Comparison of ENCODE assay signal across 11 cellular contexts in the genomic region with DNA sequence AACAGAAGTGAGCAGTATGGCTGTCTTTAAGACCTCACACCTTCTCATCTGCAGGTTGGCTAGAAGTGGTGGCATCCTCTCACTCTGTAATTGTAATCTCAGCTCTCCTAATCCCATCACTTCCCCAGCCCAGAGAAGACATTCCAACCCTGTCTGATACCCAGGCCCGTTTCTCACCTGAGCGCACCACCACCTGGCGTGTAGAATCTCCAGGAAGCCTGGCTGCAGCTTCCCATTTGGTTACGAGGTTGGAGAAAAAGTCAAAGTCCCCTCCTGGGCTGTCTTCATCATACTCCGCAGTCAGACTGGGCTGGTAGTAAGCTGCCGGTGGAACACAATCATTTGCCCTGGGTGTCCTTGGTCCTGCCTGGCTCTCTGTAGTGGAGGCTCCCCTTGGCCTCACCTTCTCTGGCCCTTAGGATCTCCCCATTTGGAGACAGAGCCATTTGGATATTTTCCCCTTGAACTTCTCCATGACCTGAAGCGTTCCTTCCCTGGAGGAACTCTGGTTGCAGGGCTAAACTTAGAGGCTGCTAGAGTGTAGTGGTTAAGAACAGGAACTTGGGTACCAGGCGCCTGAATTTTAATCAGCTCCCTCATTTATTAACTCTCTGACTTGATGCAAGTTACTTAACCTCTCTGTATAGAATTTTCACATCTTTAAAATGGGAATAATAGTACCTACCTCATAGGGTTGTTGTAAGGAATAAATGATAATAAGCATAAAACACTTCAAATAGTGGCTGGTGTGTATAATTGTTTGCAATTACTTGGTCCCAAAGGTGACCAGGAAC. TPM values are rescaled to one million over a fixed set of nuclear protein-coding genes. Genes with fewer than 3 reads are reported as not detected.
DNase-seq lines count a peak whose midpoint lies in the region; ATAC-seq and TF ChIP-seq lines count a peak whose summit lies in the region.
"Had no signal": no experiment of that assay in that cellular context is flagged by ENCODE, and none has a peak within 500 bp of the region (broad histone marks: within the 10 kb centered on the region; RNA-seq: fewer than 3 reads in every experiment).

No MANE protein-coding gene starts in this region.

- BruUV-seq in Caco-2 (replicated peaks; lab: Mats Ljungman, UMichigan), result no TSS peak

- peaks cover 4% of the 10 kb centered on the region for H3K36me3 ChIP-seq in Caco-2 (ENCODE audit: control insufficient read depth, insufficient read depth, low read length)
- peaks cover 48% of the 10 kb centered on the region for H3K36me3 ChIP-seq in OCI-LY3 (replicated peaks; ENCODE audit: low read depth, low read length)
- H3K36me3 ChIP-seq in breast epithelium, result no peaks in the 10 kb centered on the region

- H3K27ac Mint-ChIP-seq in Caco-2 (ENCODE audit: unreplicated experiment) (no peak overlapping the region), progenitor cell of endocrine pancreas (peak overlapping the region; percentile 35)

- H3K36me3 Mint-ChIP-seq in Caco-2 (ENCODE audit: insufficient read depth, unreplicated experiment) (peaks cover 52% of the 10 kb centered on the region), progenitor cell of endocrine pancreas (ENCODE audit: insufficient read depth) (peaks cover 14% of the 10 kb centered on the region)

- H3K79me2 ChIP-seq in OCI-LY3 (ENCODE audit: low read length), result peaks cover 27% of the 10 kb centered on the region

- H4K20me1 ChIP-seq in OCI-LY3 (ENCODE audit: insufficient read depth, low read length), result no peaks in the 10 kb centered on the region

- H3K4me3 ChIP-seq in Caco-2 (ENCODE audit: low read depth, low read length), result no peak overlapping the region
- no peak overlapping the region for H3K4me3 ChIP-seq in OCI-LY3 (ENCODE audit: low read length)
- no peak overlapping the region for H3K4me3 ChIP-seq in breast epithelium

- intact Hi-C loops in Caco-2 (cut with micrococcal nuclease; ENCODE audit: unreplicated experiment), result no loop called here
- intact Hi-C loops in breast epithelium (cut with DNase I; ENCODE audit: low total_unique reads), result no loop called here

- H3K9me3 Mint-ChIP-seq in Caco-2 (ENCODE audit: unreplicated experiment) (no peaks in the 10 kb centered on the region), progenitor cell of endocrine pancreas (ENCODE audit: low read depth) (no peaks in the 10 kb centered on the region)

- TF ChIP-seq POLR2A in breast epithelium (IDR thresholded peaks at IDR 0.05), result no peak

- no peak overlapping the region for H3K9ac ChIP-seq in OCI-LY3 (ENCODE audit: low read length)

- H3K9me3 ChIP-seq in Caco-2, result no peaks in the 10 kb centered on the region
- H3K9me3 ChIP-seq in OCI-LY3 (ENCODE audit: insufficient read depth, low read length), result no peaks in the 10 kb centered on the region
- H3K9me3 ChIP-seq in breast epithelium, result no peaks in the 10 kb centered on the region

- TF ChIP-seq CTCF in Caco-2 (IDR thresholded peaks at IDR 0.05; ENCODE audit: insufficient read depth in 1 of 2, low read depth in 1 of 2, low read length in 1 of 2, severe bottlenecking in 1 of 2, unreplicated experiment in 1 of 2) (no peak), OCI-LY3 (IDR thresholded peaks at IDR 0.05; ENCODE audit: low read depth, low read length) (no peak), breast epithelium (IDR thresholded peaks at IDR 0.05) (no peak), progenitor cell of endocrine pancreas (IDR thresholded peaks at IDR 0.05; ENCODE audit: unreplicated experiment) (no peak)

- H3K27ac ChIP-seq in OCI-LY3 (ENCODE audit: low read length) (no peak overlapping the region), breast epithelium (peak overlapping the region; percentile 99 to 100)

- no peaks in the 10 kb centered on the region; the same call in 1 of the 2 replicates for H3K4me1 ChIP-seq in Caco-2
- H3K4me1 ChIP-seq in OCI-LY3 (ENCODE audit: low read length), result peaks cover 12% of the 10 kb centered on the region
- peaks cover 0 to 17% of the 10 kb centered on the region in 2 donors for H3K4me1 ChIP-seq in breast epithelium

- H3K4me2 ChIP-seq in OCI-LY3 (ENCODE audit: low read length), result 0 out of 2 replicates have a peak overlapping the region, but pooled peaks have one; percentile 98

- no peak for ATAC-seq in GM21576 (IDR thresholded peaks at IDR 0.05; ENCODE audit: unreplicated experiment)

- DNase-seq in Caco-2 (no peak), breast epithelium (ENCODE audit: low spot score in 2 of 2) (no peak), progenitor cell of endocrine pancreas (ENCODE audit: low spot score, unreplicated experiment) (no peak), RKO (ENCODE audit: low spot score) (no peak), NCI-H748 treated with DMSO at 0.1 percent for 48 hours (lab: John Stamatoyannopoulos, UW) (no peak), NCI-H2029 treated with DMSO at 0.1 percent for 48 hours (lab: John Stamatoyannopoulos, UW) (no peak)
- DNase-seq: activated CD8-positive, alpha-beta memory T cell treated with anti-CD3 and anti-CD28 coated beads, Interleukin-2, amount 50 U/mL, for 48 hours; GF-D8; NCI-H1092 treated with DMSO at 0.1 percent for 48 hours had no signal

- H3K4me3 Mint-ChIP-seq in Caco-2 (ENCODE audit: unreplicated experiment) (peak overlapping the region; percentile 81), progenitor cell of endocrine pancreas (ENCODE audit: low read depth) (peak overlapping the region; percentile 90)

- H2AFZ ChIP-seq in OCI-LY3 (ENCODE audit: low read depth, low read length), result no peak overlapping the region

- H3K4me1 Mint-ChIP-seq in Caco-2 (ENCODE audit: low read depth, unreplicated experiment) (peaks cover 8% of the 10 kb centered on the region), progenitor cell of endocrine pancreas (ENCODE audit: low read depth) (peaks cover 6% of the 10 kb centered on the region)

- CTCF ChIA-PET in Caco-2 (lab: Charles Lee), result interaction anchor here (0.6 to 1.6 kb wide), 3 partner anchors 14 to 1811 kb away, joined by 3 to 6 read pairs (median 4); partner anchors contain the start of gene CIDEB

- no peaks in the 10 kb centered on the region for H3K27me3 ChIP-seq in Caco-2 (replicated peaks; ENCODE audit: control insufficient read depth, insufficient read depth, low read length)
- no peaks in the 10 kb centered on the region for H3K27me3 ChIP-seq in OCI-LY3 (ENCODE audit: low read depth, low read length)
- no peaks in the 10 kb centered on the region for H3K27me3 ChIP-seq in breast epithelium

- no peaks in the 10 kb centered on the region for H3K27me3 Mint-ChIP-seq in Caco-2 (ENCODE audit: insufficient read depth, unreplicated experiment)
- H3K27me3 Mint-ChIP-seq in progenitor cell of endocrine pancreas, result no peaks in the 10 kb centered on the region

- POLR2A ChIA-PET in Caco-2 (lab: Charles Lee), result interaction anchor here (2.3 kb wide), 1 partner anchor 11 kb away, joined by 7 read pairs; the partner anchor contains the start of genes CBLN3 and KHNYN

RNA-seq across cellular contexts. Expression of gene SDR39U1, which starts 1.8 kb away (rescaled TPM):
- total RNA-seq in Caco-2 (2022) (44.1 and 45.8 TPM in 2 replicates), breast epithelium (10 to 100 TPM; 42.1 to 63.4 (median 53.4) TPM), progenitor cell of endocrine pancreas (68.1 and 68.2 TPM in 2 replicates)

RNA-seq across cellular contexts. Expression of gene KHNYN, which starts 11.0 kb away (rescaled TPM):
- total RNA-seq in Caco-2 (2022), result 50.0 and 50.5 TPM in 2 replicates
- 10 to 100 TPM; 48.5 to 68.1 (median 63.9) TPM for total RNA-seq in breast epithelium
- 74.3 and 77.4 TPM in 2 replicates for total RNA-seq in progenitor cell of endocrine pancreas

RNA-seq across cellular contexts. Expression of gene CBLN3, which starts 11.3 kb away (rescaled TPM):
- 1.1 and 1.4 TPM in 2 replicates for total RNA-seq in Caco-2 (2022)
- total RNA-seq in breast epithelium, result 1 to 10 TPM; 1.6 to 3.8 (median 2.3) TPM
- total RNA-seq in progenitor cell of endocrine pancreas, result 1.5 and 1.9 TPM in 2 replicates

RNA-seq across cellular contexts. Expression of gene NYNRIN, which starts 42.0 kb away (rescaled TPM):
- total RNA-seq in Caco-2 (2022), result 5.9 and 6.1 TPM in 2 replicates
- total RNA-seq in breast epithelium, result 1 to 10 TPM; 6.4 to 8.2 (median 7.7) TPM
- 38.3 and 40.0 TPM in 2 replicates for total RNA-seq in progenitor cell of endocrine pancreas
